28 cellular contexts compared by ENCODE assay signal in genomic region chr16:89078172-89078571, GRCh38.
"Had no signal": no experiment of that assay in that cellular context is flagged by ENCODE, and none has a peak within 500 bp of the region (broad histone marks: within the 10 kb centered on the region; RNA-seq: fewer than 3 reads in every experiment).

No MANE protein-coding gene starts in this region.

- H3K36me3 ChIP-seq: colonic mucosa, esophagus muscularis mucosa, esophagus squamous epithelium, gastrocnemius medialis, gastroesophageal sphincter, heart left ventricle, heart right ventricle had no signal

- H3K4me1 ChIP-seq: colonic mucosa, esophagus muscularis mucosa, esophagus squamous epithelium, foreskin keratinocyte, gastrocnemius medialis, gastroesophageal sphincter, heart left ventricle, heart right ventricle had no signal

- ATAC-seq: effector memory CD8-positive, alpha-beta T cell; esophagus mucosa; foreskin keratinocyte; gastrocnemius medialis; gastroesophageal sphincter; heart left ventricle; heart right ventricle had no signal

- FAIRE-seq: colon, endometrium, endothelial cell of umbilical vein, frontal cortex had no signal

- H3K27me3 ChIP-seq: colonic mucosa, dorsolateral prefrontal cortex, foreskin keratinocyte, heart left ventricle had no signal

- H3K4me3 ChIP-seq: colonic mucosa, coronary artery, dorsolateral prefrontal cortex, esophagus muscularis mucosa, esophagus squamous epithelium, gastrocnemius medialis, gastroesophageal sphincter, heart left ventricle, heart right ventricle had no signal

- DNase-seq: colonic mucosa; cortex of kidney; dermis blood vessel endothelial cell; dorsolateral prefrontal cortex; effector CD4-positive, alpha-beta T cell; effector CD8-positive, alpha-beta T cell; effector memory CD4-positive, alpha-beta T cell; effector memory CD8-positive, alpha-beta T cell; endodermal cell; erythroblast; esophagus squamous epithelium; foreskin fibroblast; foreskin keratinocyte; foreskin melanocyte; gastrocnemius medialis; glutamatergic neuron; head of caudate nucleus; heart left ventricle; heart right ventricle had no signal

- H3K9me3 ChIP-seq: colonic mucosa, esophagus muscularis mucosa, esophagus squamous epithelium, gastrocnemius medialis, gastroesophageal sphincter, heart left ventricle had no signal

- H3K27ac ChIP-seq: colonic mucosa, coronary artery, dorsolateral prefrontal cortex, epithelial cell of prostate, esophagus muscularis mucosa, esophagus squamous epithelium, foreskin keratinocyte, gastrocnemius medialis, gastroesophageal sphincter, heart left ventricle, heart right ventricle had no signal
